In genomic region chr1:205793959-205794730, GRCh38 we compare ENCODE assay signal across 25 cellular contexts. TPM values are rescaled to one million over a fixed set of nuclear protein-coding genes. Genes with fewer than 3 reads are reported as not detected.
DNase-seq lines count a peak whose midpoint lies in the region; ATAC-seq, FAIRE-seq and TF ChIP-seq lines count a peak whose summit lies in the region.
"Had no signal": no experiment of that assay in that cellular context is flagged by ENCODE, and none has a peak within 500 bp of the region (broad histone marks: within the 10 kb centered on the region; RNA-seq: fewer than 3 reads in every experiment).

No MANE protein-coding gene starts in this region.

- H3K27ac ChIP-seq in BLaER1 treated with 17β-estradiol and CSF1 and Interleukin-3, amounts not matched to agents 10 nM and 100 nM: peak overlapping the region in 3 of 11 experiments; percentile 8 to 24 (median 18); a peak in 4 of 22 replicates
- H3K27ac ChIP-seq in A673 (ENCODE audit: low read depth, low read length, poor library complexity, severe bottlenecking): no peak overlapping the region
- H3K27ac ChIP-seq: body of pancreas, ovary, right lobe of liver, suprapubic skin had no signal

- intact Hi-C loops in activated B cell treated with CpG ODN at 0.5 μM for 24 hours (cut with micrococcal nuclease) (loop anchor here (2.0 kb wide), 1 partner anchor 19 kb away; the partner anchor contains the start of gene SLC41A1), A673 (cut with micrococcal nuclease; ENCODE audit: unreplicated experiment) (loop anchor here (5.0 kb wide), 1 partner anchor 313 kb away; no protein-coding TSS in a partner anchor)

- peak overlapping the region; percentile 54 for H3K27ac Mint-ChIP-seq in activated B cell treated with CpG ODN at 0.5 μM for 24 hours
- H3K27ac Mint-ChIP-seq: activated naive CD8-positive, alpha-beta T cell had no signal

- H3K27me3 Mint-ChIP-seq in activated B cell treated with CpG ODN at 0.5 μM for 24 hours: no peaks in the 10 kb centered on the region
- H3K27me3 Mint-ChIP-seq: activated naive CD8-positive, alpha-beta T cell; CD4-positive, alpha-beta memory T cell; effector memory CD8-positive, alpha-beta T cell; naive thymus-derived CD8-positive, alpha-beta T cell had no signal

- no peak for DNase-seq in GM19239 (ENCODE audit: insufficient read length, low spot score)
- DNase-seq in activated B cell treated with CpG ODN at 0.5 μM for 24 hours: no peak
- no peak for DNase-seq in NCI-H1417 (lab: John Stamatoyannopoulos, UW)
- no peak for DNase-seq in A673 (ENCODE audit: low spot score)
- no peak for DNase-seq in activated CD4-positive, CD25-positive, alpha-beta regulatory T cell (lab: John Stamatoyannopoulos, UW)
- no peak for DNase-seq in NCI-H2029 treated with DMSO at 0.1 percent for 48 hours (lab: John Stamatoyannopoulos, UW)
- DNase-seq: activated CD4-positive, alpha-beta T cell treated with anti-CD3 and anti-CD28 coated beads for 1 hour; activated CD8-positive, alpha-beta memory T cell treated with anti-CD3 and anti-CD28 coated beads for 24 hours; body of pancreas; CD4-positive, alpha-beta memory T cell; DMS79; effector memory CD8-positive, alpha-beta T cell; head of caudate nucleus; left colon; naive thymus-derived CD8-positive, alpha-beta T cell; NCI-H1105 treated with DMSO at 0.1 percent for 48 hours; NCI-H510A; ovary; right lobe of liver had no signal

- TF ChIP-seq CTCF in activated B cell treated with CpG ODN at 0.5 μM for 24 hours (IDR thresholded peaks at IDR 0.05) (no peak), A673 (conservative IDR thresholded peaks at IDR 0.05; ENCODE audit: low read depth, low read length) (no peak)

- H3K4me2 ChIP-seq in BLaER1 treated with 17β-estradiol and CSF1 and Interleukin-3, amounts not matched to agents 10 nM and 100 nM: peak overlapping the region in 10 of 11 experiments; percentile 14 to 56 (median 42); a peak in 20 of 22 replicates

- H3K27me3 ChIP-seq in BLaER1 treated with 17β-estradiol and CSF1 and Interleukin-3, amounts not matched to agents 10 nM and 100 nM: no peaks in the 10 kb centered on the region
- no peaks in the 10 kb centered on the region for H3K27me3 ChIP-seq in A673 (replicated peaks; ENCODE audit: insufficient read depth, low read depth, low read length, poor library complexity)
- H3K27me3 ChIP-seq: body of pancreas, ovary, right lobe of liver, suprapubic skin had no signal

- peaks cover 85% of the 10 kb centered on the region for H3K36me3 Mint-ChIP-seq in activated B cell treated with CpG ODN at 0.5 μM for 24 hours (ENCODE audit: low read depth)
- H3K36me3 Mint-ChIP-seq: activated naive CD8-positive, alpha-beta T cell had no signal

- H3K4me1 ChIP-seq in BLaER1 treated with 17β-estradiol and CSF1 and Interleukin-3, amounts not matched to agents 10 nM and 100 nM: peaks cover 23 to 47% (median 39%) of the 10 kb centered on the region in 10 experiments
- H3K4me1 ChIP-seq in A673 (ENCODE audit: insufficient read depth, low read length, poor library complexity, severe bottlenecking): no peaks in the 10 kb centered on the region
- H3K4me1 ChIP-seq: right lobe of liver had no signal

- H3K9ac ChIP-seq in BLaER1 treated with 17β-estradiol and CSF1 and Interleukin-3, amounts not matched to agents 10 nM and 100 nM: 0 out of 22 replicates have a peak overlapping the region, but pooled peaks of 1 of the 11 experiments have one; percentile 13

- CTCF ChIA-PET in activated B cell treated with CpG ODN at 0.5 μM for 24 hours (lab: Charles Lee) (interaction anchor here (0.7 to 9.6 kb wide), 9 partner anchors 10 to 184 kb away, joined by 3 to 255 read pairs (median 3); partner anchors contain the start of genes PM20D1 and RAB29), A673 (lab: Charles Lee) (interaction anchor here (1.1 kb wide), 1 partner anchor 183 kb away, joined by 4 read pairs; no protein-coding TSS in a partner anchor)

- peaks cover 0 to 13% (median 0%) of the 10 kb centered on the region in 11 experiments; a peak in 2 of 22 replicates for H4K20me1 ChIP-seq in BLaER1 treated with 17β-estradiol and CSF1 and Interleukin-3, amounts not matched to agents 10 nM and 100 nM

- ATAC-seq in HG02759 (IDR thresholded peaks at IDR 0.05; ENCODE audit: unreplicated experiment) (peak; percentile 65), activated B cell treated with CpG ODN at 0.5 μM for 24 hours (ENCODE audit: low read depth) (peak; percentile 47)
- ATAC-seq: body of pancreas; effector memory CD8-positive, alpha-beta T cell; left colon; naive thymus-derived CD8-positive, alpha-beta T cell; right lobe of liver had no signal

- H3K4me3 Mint-ChIP-seq in activated B cell treated with CpG ODN at 0.5 μM for 24 hours: no peak overlapping the region
- H3K4me3 Mint-ChIP-seq: activated naive CD8-positive, alpha-beta T cell; CD4-positive, alpha-beta memory T cell; effector memory CD8-positive, alpha-beta T cell; naive thymus-derived CD8-positive, alpha-beta T cell had no signal

- H3K9me3 ChIP-seq in BLaER1 treated with 17β-estradiol and CSF1 and Interleukin-3, amounts not matched to agents 10 nM and 100 nM (replicated peaks in 1 of 11): no peaks in the 10 kb centered on the region
- no peaks in the 10 kb centered on the region for H3K9me3 ChIP-seq in A673 (ENCODE audit: low read depth, low read length, poor library complexity, severe bottlenecking)
- H3K9me3 ChIP-seq: body of pancreas, ovary, right lobe of liver, suprapubic skin had no signal

- H3K4me1 Mint-ChIP-seq in activated B cell treated with CpG ODN at 0.5 μM for 24 hours: peaks cover 37% of the 10 kb centered on the region
- H3K4me1 Mint-ChIP-seq: CD4-positive, alpha-beta memory T cell had no signal

- peaks cover 67 to 100% (median 92%) of the 10 kb centered on the region in 11 experiments for H3K36me3 ChIP-seq in BLaER1 treated with 17β-estradiol and CSF1 and Interleukin-3, amounts not matched to agents 10 nM and 100 nM
- no peaks in the 10 kb centered on the region for H3K36me3 ChIP-seq in A673 (ENCODE audit: insufficient read depth, low read length, poor library complexity, severe bottlenecking)
- H3K36me3 ChIP-seq: ovary had no signal

- POLR2A ChIA-PET in activated B cell treated with CpG ODN at 0.5 μM for 24 hours (lab: Charles Lee) (interaction anchor here (1.0 to 6.6 kb wide), 7 partner anchors 17 to 266 kb away, joined by 3 to 104 read pairs (median 3); partner anchors contain the start of genes PM20D1, RAB29 and SLC41A1), A673 (lab: Charles Lee; ENCODE audit: low non-redundant PET) (no interaction called here)

- FAIRE-seq in GM19239 (lab: Jason Lieb, UNC): peak; percentile 26
- FAIRE-seq: colon had no signal

- BruUV-seq in A673 (replicated peaks; lab: Mats Ljungman, UMichigan): no TSS peak

- no peaks in the 10 kb centered on the region for H3K9me3 Mint-ChIP-seq in activated B cell treated with CpG ODN at 0.5 μM for 24 hours
- H3K9me3 Mint-ChIP-seq: CD4-positive, alpha-beta memory T cell; effector memory CD8-positive, alpha-beta T cell; naive thymus-derived CD8-positive, alpha-beta T cell had no signal

- no peak overlapping the region for H3K4me3 ChIP-seq in BLaER1 treated with 17β-estradiol and CSF1 and Interleukin-3, amounts not matched to agents 10 nM and 100 nM
- no peak overlapping the region for H3K4me3 ChIP-seq in A673 (ENCODE audit: low read depth, low read length, poor library complexity, severe bottlenecking)
- H3K4me3 ChIP-seq: body of pancreas, ovary, right lobe of liver, suprapubic skin had no signal

RNA-seq across cellular contexts. Expression of gene SLC41A1, which starts 18.9 kb away (rescaled TPM):
- total RNA-seq in activated B cell treated with CpG ODN at 0.5 μM for 24 hours (31.2 and 32.4 TPM in 2 replicates), A673 (2021) (16.1 and 19.5 TPM in 2 replicates)

RNA-seq across cellular contexts. Expression of gene RAB29, which starts 18.9 kb away (rescaled TPM):
- total RNA-seq in activated B cell treated with CpG ODN at 0.5 μM for 24 hours (149 and 156 TPM in 2 replicates), A673 (2021) (7.9 and 9.5 TPM in 2 replicates)

RNA-seq across cellular contexts. Expression of gene NUCKS1, which starts 44.2 kb away (rescaled TPM):
- total RNA-seq in activated B cell treated with CpG ODN at 0.5 μM for 24 hours (113 and 130 TPM in 2 replicates), A673 (2021) (437 and 468 TPM in 2 replicates)

RNA-seq across cellular contexts. Expression of gene PM20D1, which starts 55.8 kb away (rescaled TPM):
- total RNA-seq in activated B cell treated with CpG ODN at 0.5 μM for 24 hours: 1.2 and 2.1 TPM in 2 replicates
- not detected in 2 replicates for total RNA-seq in A673 (2021)
- total RNA-seq: H4 had no signal

Comparison
In these comparisons a context has a peak if more than half of its experiments do, and no peak if none do; other contexts are left out.
1. RNA of gene RAB29, which starts 18.9 kb away (total RNA-seq): 149 to 156 TPM in activated B cell treated with CpG ODN at 0.5 μM for 24 hours; 7.9 to 9.5 TPM in A673; every median in the first group is over 10 times any median in the second.